Comparison of ENCODE assay signal across 30 cellular contexts in the genomic region with DNA sequence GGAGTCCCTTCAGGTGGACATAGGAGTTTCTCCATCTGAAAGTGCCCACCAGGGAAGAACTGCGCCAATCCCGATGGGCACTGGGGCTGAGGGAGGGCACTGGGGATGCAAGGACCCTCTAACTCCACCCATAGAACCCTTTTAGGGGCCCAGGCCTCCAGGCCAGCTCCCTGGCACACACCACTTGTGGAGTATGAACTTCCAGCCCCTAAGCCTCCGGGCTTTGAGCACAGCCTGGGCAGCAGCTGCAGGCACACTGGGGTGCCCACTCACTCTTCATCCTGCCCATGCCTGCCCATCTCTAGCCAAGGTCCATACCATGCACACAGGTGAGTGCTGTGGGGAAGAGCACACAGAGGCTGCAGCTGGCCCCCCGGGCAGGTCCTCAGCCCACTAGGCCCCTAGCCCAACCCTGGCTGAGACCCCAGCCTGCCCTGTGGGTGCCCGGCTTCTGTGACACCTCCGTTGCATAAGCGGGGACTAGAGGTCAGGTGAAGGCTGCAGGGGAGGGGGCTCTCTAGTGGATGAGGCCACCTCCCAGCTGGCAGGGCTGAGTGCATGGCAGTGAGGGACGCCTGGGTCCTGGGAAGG. TPM values are rescaled to one million over a fixed set of nuclear protein-coding genes. Genes with fewer than 3 reads are reported as not detected.
"Had no signal": no experiment of that assay in that cellular context is flagged by ENCODE, and none has a peak within 500 bp of the region (broad histone marks: within the 10 kb centered on the region; RNA-seq: fewer than 3 reads in every experiment).

No MANE protein-coding gene starts in this region.

- H3K4me1 Mint-ChIP-seq: activated naive CD4-positive, alpha-beta T cell treated with anti-CD3 and anti-CD28 coated beads, Interleukin-2, amount 50 U/mL, for 24 hours; endodermal cell; naive B cell; neural progenitor cell had no signal

- H3K4me2 ChIP-seq: neural progenitor cell had no signal

- H3K27ac ChIP-seq: body of pancreas, cardiac muscle cell, esophagus squamous epithelium, gastrocnemius medialis, neural progenitor cell, sigmoid colon, upper lobe of left lung, VCaP had no signal

- H3K27me3 Mint-ChIP-seq: activated CD4-positive, alpha-beta T cell treated with anti-CD3 and anti-CD28 coated beads, Interleukin-2, amount 10 ng/mL, durations not matched to agents 7 days and 5 days; activated CD8-positive, alpha-beta T cell treated with anti-CD3 and anti-CD28 coated beads for 36 hours; activated naive CD4-positive, alpha-beta T cell treated with anti-CD3 and anti-CD28 coated beads, Interleukin-2, amount 50 U/mL, for 24 hours had no signal

- H2AFZ ChIP-seq: neural progenitor cell had no signal

- H3K4me1 ChIP-seq: gastrocnemius medialis, neural progenitor cell had no signal

- H3K27ac Mint-ChIP-seq: activated CD4-positive, alpha-beta T cell treated with anti-CD3 and anti-CD28 coated beads, Interleukin-2, amount 10 ng/mL, durations not matched to agents 7 days and 5 days; activated CD8-positive, alpha-beta memory T cell treated with anti-CD3 and anti-CD28 coated beads, Interleukin-2, amount 10 ng/mL, durations not matched to agents 7 days and 5 days; activated CD8-positive, alpha-beta T cell treated with anti-CD3 and anti-CD28 coated beads for 36 hours; activated naive CD4-positive, alpha-beta T cell treated with anti-CD3 and anti-CD28 coated beads, Interleukin-2, amount 50 U/mL, for 24 hours; activated T-helper 1 cell treated with anti-CD3 and anti-CD28 coated beads, Interleukin-12 subunit alpha, Interleukin-12 subunit beta, Interleukin-2, Interleukin-4 antibody, amounts not matched to agents 30 ng/mL and 10 ng/mL and 1 ng/mL, durations not matched to agents 14 hours and 24 hours and 36 hours; endodermal cell; naive B cell; neural progenitor cell; T-helper 2 cell treated with Interferon-gamma antibody and Interleukin-4, amounts not matched to agents 5 μg/mL and 100 μg/mL, for 36 hours had no signal

- H3K9me3 Mint-ChIP-seq: activated CD4-positive, alpha-beta T cell treated with anti-CD3 and anti-CD28 coated beads, Interleukin-2, amount 10 ng/mL, durations not matched to agents 7 days and 5 days; activated naive CD4-positive, alpha-beta T cell treated with anti-CD3 and anti-CD28 coated beads, Interleukin-2, amount 50 U/mL, for 24 hours; T-helper 2 cell treated with Interferon-gamma antibody and Interleukin-4, amounts not matched to agents 5 μg/mL and 100 μg/mL, for 36 hours had no signal

- H3K4me3 ChIP-seq: body of pancreas, cardiac muscle cell, esophagus squamous epithelium, gastrocnemius medialis, lung, neural progenitor cell, sigmoid colon, upper lobe of left lung had no signal

- ATAC-seq: activated CD4-positive, CD25-positive, alpha-beta regulatory T cell treated with anti-CD3 and anti-CD28 coated beads, Interleukin-2, amount 50 U/mL, for 24 hours; activated CD8-positive, alpha-beta memory T cell treated with anti-CD3 and anti-CD28 coated beads, Interleukin-2, amount 10 ng/mL, durations not matched to agents 7 days and 5 days; body of pancreas; gastrocnemius medialis had no signal

- H3K4me3 Mint-ChIP-seq: activated CD4-positive, alpha-beta T cell treated with anti-CD3 and anti-CD28 coated beads, Interleukin-2, amount 10 ng/mL, durations not matched to agents 7 days and 5 days; activated CD8-positive, alpha-beta memory T cell treated with anti-CD3 and anti-CD28 coated beads, Interleukin-2, amount 10 ng/mL, durations not matched to agents 7 days and 5 days; activated CD8-positive, alpha-beta T cell treated with anti-CD3 and anti-CD28 coated beads for 36 hours; activated naive CD4-positive, alpha-beta T cell treated with anti-CD3 and anti-CD28 coated beads, Interleukin-2, amount 50 U/mL, for 24 hours; activated T-helper 1 cell treated with anti-CD3 and anti-CD28 coated beads, Interleukin-12 subunit alpha, Interleukin-12 subunit beta, Interleukin-2, Interleukin-4 antibody, amounts not matched to agents 30 ng/mL and 10 ng/mL and 1 ng/mL, durations not matched to agents 14 hours and 24 hours and 36 hours; endodermal cell; neural progenitor cell; T-helper 2 cell treated with Interferon-gamma antibody and Interleukin-4, amounts not matched to agents 5 μg/mL and 100 μg/mL, for 36 hours had no signal

- H3K36me3 Mint-ChIP-seq: activated CD8-positive, alpha-beta memory T cell treated with anti-CD3 and anti-CD28 coated beads, Interleukin-2, amount 10 ng/mL, durations not matched to agents 7 days and 5 days; activated naive CD4-positive, alpha-beta T cell treated with anti-CD3 and anti-CD28 coated beads, Interleukin-2, amount 50 U/mL, for 24 hours; naive B cell; neural progenitor cell had no signal

- H3K9me3 ChIP-seq: body of pancreas, gastrocnemius medialis, sigmoid colon had no signal

- H3K36me3 ChIP-seq: cardiac muscle cell, esophagus squamous epithelium, gastrocnemius medialis, neural progenitor cell, sigmoid colon, upper lobe of left lung had no signal

- DNase-seq: activated CD4-positive, alpha-beta T cell treated with anti-CD3 and anti-CD28 coated beads, Interleukin-2, amount 10 ng/mL, durations not matched to agents 7 days and 5 days; activated CD8-positive, alpha-beta memory T cell treated with anti-CD3 and anti-CD28 coated beads, Interleukin-2, amount 10 ng/mL, durations not matched to agents 7 days and 5 days; activated CD8-positive, alpha-beta T cell treated with anti-CD3 and anti-CD28 coated beads for 36 hours; activated gamma-delta T cell; activated T-cell treated with anti-CD3 and anti-CD28 coated beads for 4 hours; anterior cingulate cortex; body of pancreas; endodermal cell; esophagus squamous epithelium; gastrocnemius medialis; head of caudate nucleus; left colon; naive B cell; sigmoid colon; stimulated activated CD4-positive, alpha-beta T cell treated with anti-CD3 and anti-CD28 coated beads, Interleukin-4, amount 100 ng/mL, for 24 hours; stimulated activated naive CD4-positive, alpha-beta T cell treated with Interleukin-2 at 50 U/mL for 16 hours had no signal

RNA-seq across cellular contexts. Expression of gene SLC7A10, which starts 14.6 kb away (rescaled TPM):
- total RNA-seq: activated CD4-positive, alpha-beta T cell treated with anti-CD3 and anti-CD28 coated beads, Interleukin-2, amount 10 ng/mL, durations not matched to agents 7 days and 5 days; activated CD8-positive, alpha-beta memory T cell treated with anti-CD3 and anti-CD28 coated beads, Interleukin-2, amount 10 ng/mL, durations not matched to agents 7 days and 5 days; activated CD8-positive, alpha-beta T cell treated with anti-CD3 and anti-CD28 coated beads for 36 hours; activated T-helper 1 cell treated with anti-CD3 and anti-CD28 coated beads, Interleukin-12 subunit alpha, Interleukin-12 subunit beta, Interleukin-2, Interleukin-4 antibody, amounts not matched to agents 30 ng/mL and 10 ng/mL and 1 ng/mL, durations not matched to agents 14 hours and 24 hours and 36 hours; cardiac muscle cell; dermis microvascular lymphatic vessel endothelial cell; esophagus squamous epithelium; gastrocnemius medialis; mucosa of gallbladder; osteoblast; posterior vena cava; renal cortical epithelial cell had no signal
- polyA plus RNA-seq: cardiac muscle cell had no signal
